ENCODE assay signal across 8 cellular contexts in the genomic region with DNA sequence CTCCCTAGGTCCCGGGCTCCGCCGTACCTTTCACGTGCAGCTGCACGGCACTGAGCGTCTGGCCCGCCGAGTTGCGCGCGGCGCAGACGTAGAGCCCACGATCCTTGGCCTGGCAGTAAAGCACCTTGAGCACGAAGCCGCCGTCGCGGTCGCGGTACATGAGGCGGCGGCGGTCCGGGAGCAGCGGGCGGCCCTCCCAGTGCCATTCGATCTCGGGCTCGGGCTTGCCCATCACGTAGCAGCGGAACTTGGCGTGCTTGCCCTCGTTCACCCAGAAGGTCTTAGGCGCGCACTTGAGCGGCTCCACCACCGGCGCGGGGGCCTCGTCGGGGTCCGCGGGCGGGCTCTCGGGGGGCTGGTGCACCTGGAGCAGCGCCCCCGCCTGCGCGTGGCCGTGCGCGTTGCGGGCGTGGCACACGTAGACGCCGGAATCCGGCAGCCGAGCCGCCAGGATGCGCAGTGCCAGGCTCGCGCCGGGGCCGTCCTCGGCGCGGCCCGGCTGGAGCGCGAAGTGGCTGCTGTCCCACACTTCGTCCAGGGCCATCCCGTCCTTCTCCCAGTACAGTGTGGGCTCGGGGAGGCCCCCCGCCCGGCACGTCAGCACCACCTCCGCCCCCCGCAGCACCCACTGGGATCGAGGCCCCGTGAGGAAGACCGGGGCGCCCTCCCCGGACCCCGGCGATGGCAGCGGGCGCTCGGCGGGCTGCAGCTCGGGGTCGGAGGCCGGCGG. TPM values are rescaled to one million over a fixed set of nuclear protein-coding genes. Genes with fewer than 3 reads are reported as not detected.
DNase-seq lines count a peak whose midpoint lies in the region; ATAC-seq and TF ChIP-seq lines count a peak whose summit lies in the region.

No MANE protein-coding gene starts in this region.

- no peaks in the 10 kb centered on the region for H3K9me3 Mint-ChIP-seq in endothelial cell (ENCODE audit: unreplicated experiment)

- peaks cover 12 to 16% of the 10 kb centered on the region in 2 donors for H3K27me3 ChIP-seq in mucosa of rectum (ENCODE audit: control insufficient read depth in 2 of 2, insufficient read depth in 2 of 2, low read length in 2 of 2)

- peaks cover 10% of the 10 kb centered on the region for H3K4me1 Mint-ChIP-seq in endothelial cell (ENCODE audit: unreplicated experiment)

- no peak for TF ChIP-seq CTCF in endothelial cell (IDR thresholded peaks at IDR 0.05; ENCODE audit: unreplicated experiment)

- peaks cover 22% of the 10 kb centered on the region for H3K36me3 Mint-ChIP-seq in endothelial cell (ENCODE audit: low read depth, unreplicated experiment)

- peak overlapping the region; percentile 81 for H3K4me3 Mint-ChIP-seq in endothelial cell (ENCODE audit: unreplicated experiment)

- peak; percentile 24 for DNase-seq in OCI-M1 (lab: John Stamatoyannopoulos, UW)
- no peak for DNase-seq in endothelial cell (ENCODE audit: low spot score)
- no peak for DNase-seq in NCI-H187 treated with DMSO at 0.1 percent for 48 hours (lab: John Stamatoyannopoulos, UW)

- H3K4me1 ChIP-seq in ES-I3 (ENCODE audit: insufficient read depth, low read length) (peaks cover 30% of the 10 kb centered on the region), mucosa of rectum (ENCODE audit: control insufficient read depth in 2 of 2, insufficient read depth in 2 of 2, low read length in 2 of 2) (peaks cover 4% of the 10 kb centered on the region in 2 donors)

- H3K36me3 ChIP-seq in ES-I3 (ENCODE audit: insufficient read depth, low read length) (peaks cover 4% of the 10 kb centered on the region; the same call in 1 of the 2 replicates), mucosa of rectum (ENCODE audit: control insufficient read depth in 2 of 2, insufficient read depth in 2 of 2, low read length in 2 of 2) (no peaks in the 10 kb centered on the region)

- peaks cover 25% of the 10 kb centered on the region for H3K27me3 Mint-ChIP-seq in endothelial cell (ENCODE audit: unreplicated experiment)

- H3K9me3 ChIP-seq in ES-I3 (ENCODE audit: control insufficient read depth, insufficient read depth, low read length) (no peaks in the 10 kb centered on the region), mucosa of rectum (ENCODE audit: control insufficient read depth in 2 of 2, low read length in 2 of 2) (no peaks in the 10 kb centered on the region)

- ATAC-seq in HG02973 (IDR thresholded peaks at IDR 0.05; ENCODE audit: unreplicated experiment) (no peak), GM18870 (IDR thresholded peaks at IDR 0.05; ENCODE audit: unreplicated experiment) (no peak), HG02798 (IDR thresholded peaks at IDR 0.05; ENCODE audit: poor library complexity, unreplicated experiment) (no peak)

- H3K27ac Mint-ChIP-seq in endothelial cell (ENCODE audit: unreplicated experiment), result no peak overlapping the region

- peak overlapping the region; percentile 48 to 54 for H3K4me3 ChIP-seq in mucosa of rectum (ENCODE audit: low read length in 2 of 2)

- peak overlapping the region; percentile 76 for H3K9ac ChIP-seq in ES-I3 (ENCODE audit: low read depth, low read length)
- peak overlapping the region in 1 of 2 donors; percentile 65 for H3K9ac ChIP-seq in mucosa of rectum (ENCODE audit: low read depth in 1 of 2, low read length in 2 of 2)

- H3K27ac ChIP-seq in mucosa of rectum (ENCODE audit: low read depth in 2 of 2, low read length in 2 of 2), result peak overlapping the region in 1 of 2 donors; percentile 48

RNA-seq across cellular contexts. Expression of a gene that starts 1.0 kb away (rescaled TPM):
- 53.4 TPM for total RNA-seq in endothelial cell (ENCODE audit: unreplicated experiment)

RNA-seq across cellular contexts. Expression of a gene that starts 1.8 kb away (rescaled TPM):
- not detected for total RNA-seq in endothelial cell (ENCODE audit: unreplicated experiment)

RNA-seq across cellular contexts. Expression of a gene that starts 26.5 kb away (rescaled TPM):
- total RNA-seq in endothelial cell (ENCODE audit: unreplicated experiment), result not detected

RNA-seq across cellular contexts. Expression of a gene that starts 26.8 kb away (rescaled TPM):
- 4.1 TPM for total RNA-seq in endothelial cell (ENCODE audit: unreplicated experiment)

RNA-seq across cellular contexts. Expression of a gene that starts 27.3 kb away (rescaled TPM):
- total RNA-seq in endothelial cell (ENCODE audit: unreplicated experiment), result 23.8 TPM
